Comparison of ENCODE assay signal across 2 cellular contexts in the genomic region with DNA sequence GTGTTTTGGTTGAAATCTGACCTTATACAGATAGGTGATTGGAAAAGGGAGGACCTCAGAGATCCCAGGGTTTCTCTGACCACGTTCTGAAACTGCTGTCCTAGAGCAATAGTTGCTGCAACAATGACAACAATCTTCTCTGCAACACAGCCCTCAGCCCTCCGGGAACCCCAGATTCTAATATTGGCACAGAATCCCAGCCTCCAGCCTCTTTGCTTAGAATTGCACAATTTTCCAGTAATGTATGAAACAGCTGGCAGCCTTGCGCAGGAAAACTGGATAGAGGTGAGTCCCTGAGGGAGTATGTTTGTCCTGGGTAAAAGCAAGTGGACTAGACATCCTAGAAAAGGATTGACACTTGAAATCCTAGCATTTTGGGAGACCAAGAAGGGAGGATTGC.
TF ChIP-seq lines count a peak whose summit lies in the region.

No MANE protein-coding gene starts in this region.

TF ChIP-seq in IMR-90, 13 proteins besides CTCF, POLR2A, EP300 and RAD21:
- TF ChIP-seq MXI1 (IDR thresholded peaks at IDR 0.05; ENCODE audit: borderline replicate concordance, low read depth, low read length): no peak
- TF ChIP-seq, protein P1, sequence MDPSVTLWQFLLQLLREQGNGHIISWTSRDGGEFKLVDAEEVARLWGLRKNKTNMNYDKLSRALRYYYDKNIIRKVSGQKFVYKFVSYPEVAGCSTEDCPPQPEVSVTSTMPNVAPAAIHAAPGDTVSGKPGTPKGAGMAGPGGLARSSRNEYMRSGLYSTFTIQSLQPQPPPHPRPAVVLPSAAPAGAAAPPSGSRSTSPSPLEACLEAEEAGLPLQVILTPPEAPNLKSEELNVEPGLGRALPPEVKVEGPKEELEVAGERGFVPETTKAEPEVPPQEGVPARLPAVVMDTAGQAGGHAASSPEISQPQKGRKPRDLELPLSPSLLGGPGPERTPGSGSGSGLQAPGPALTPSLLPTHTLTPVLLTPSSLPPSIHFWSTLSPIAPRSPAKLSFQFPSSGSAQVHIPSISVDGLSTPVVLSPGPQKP (IDR thresholded peaks at IDR 0.05; ENCODE audit: borderline replicate concordance, low read depth, low read length): no peak
- peak; percentile 64 for TF ChIP-seq CEBPB (IDR thresholded peaks at IDR 0.05; ENCODE audit: low read depth, low read length)

TF ChIP-seq in HepG2, 621 proteins besides CTCF, POLR2A, EP300 and RAD21 (continues in another document):
- no peak for TF ChIP-seq CREM (IDR thresholded peaks at IDR 0.05)
- TF ChIP-seq CREM (CRISPR knock-in tag; IDR thresholded peaks at IDR 0.05): no peak
- peak; percentile 74 for TF ChIP-seq CEBPG (CRISPR knock-in tag; IDR thresholded peaks at IDR 0.05)
- TF ChIP-seq, protein P2, sequence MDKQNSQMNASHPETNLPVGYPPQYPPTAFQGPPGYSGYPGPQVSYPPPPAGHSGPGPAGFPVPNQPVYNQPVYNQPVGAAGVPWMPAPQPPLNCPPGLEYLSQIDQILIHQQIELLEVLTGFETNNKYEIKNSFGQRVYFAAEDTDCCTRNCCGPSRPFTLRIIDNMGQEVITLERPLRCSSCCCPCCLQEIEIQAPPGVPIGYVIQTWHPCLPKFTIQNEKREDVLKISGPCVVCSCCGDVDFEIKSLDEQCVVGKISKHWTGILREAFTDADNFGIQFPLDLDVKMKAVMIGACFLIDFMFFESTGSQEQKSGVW (CRISPR knock-in tag; IDR thresholded peaks at IDR 0.05; ENCODE audit: borderline replicate concordance): no peak
- no peak for TF ChIP-seq SOX13 (IDR thresholded peaks at IDR 0.05)
- peak in 1 of 2 experiments; percentile 31; a peak in 1 of 4 replicates for TF ChIP-seq SOX13 (CRISPR knock-in tag; conservative IDR thresholded peaks at IDR 0.05 in 1 of 2, IDR thresholded peaks at IDR 0.05 in 1 of 2)
- TF ChIP-seq, protein P3, sequence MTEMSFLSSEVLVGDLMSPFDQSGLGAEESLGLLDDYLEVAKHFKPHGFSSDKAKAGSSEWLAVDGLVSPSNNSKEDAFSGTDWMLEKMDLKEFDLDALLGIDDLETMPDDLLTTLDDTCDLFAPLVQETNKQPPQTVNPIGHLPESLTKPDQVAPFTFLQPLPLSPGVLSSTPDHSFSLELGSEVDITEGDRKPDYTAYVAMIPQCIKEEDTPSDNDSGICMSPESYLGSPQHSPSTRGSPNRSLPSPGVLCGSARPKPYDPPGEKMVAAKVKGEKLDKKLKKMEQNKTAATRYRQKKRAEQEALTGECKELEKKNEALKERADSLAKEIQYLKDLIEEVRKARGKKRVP (CRISPR knock-in tag; IDR thresholded peaks at IDR 0.05): peak in 1 of 2 experiments; percentile 61; a peak in 2 of 4 replicates
- TF ChIP-seq CSRNP1 (CRISPR knock-in tag; IDR thresholded peaks at IDR 0.05): no peak
- no peak for TF ChIP-seq AFF4 (CRISPR knock-in tag; IDR thresholded peaks at IDR 0.05)
- TF ChIP-seq NFKBIZ (CRISPR knock-in tag; IDR thresholded peaks at IDR 0.05): 0 out of 2 replicates have a peak, but pooled peaks have one; percentile 73
- peak; percentile 39 for TF ChIP-seq BCL6 (CRISPR knock-in tag; IDR thresholded peaks at IDR 0.05)
- peak; percentile 53 for TF ChIP-seq FOSL2 (CRISPR knock-in tag; IDR thresholded peaks at IDR 0.05)
- no peak for TF ChIP-seq ATRX (CRISPR knock-in tag; IDR thresholded peaks at IDR 0.05; ENCODE audit: borderline replicate concordance)
- no peak for TF ChIP-seq ZBTB10 (CRISPR knock-in tag; IDR thresholded peaks at IDR 0.05; ENCODE audit: borderline replicate concordance)
- TF ChIP-seq ZNF225 (CRISPR knock-in tag; IDR thresholded peaks at IDR 0.05): no peak
- no peak for TF ChIP-seq ZSCAN31 (CRISPR knock-in tag; IDR thresholded peaks at IDR 0.05; ENCODE audit: low read depth)
- TF ChIP-seq NFE2L1 (CRISPR knock-in tag; IDR thresholded peaks at IDR 0.05; ENCODE audit: borderline replicate concordance): no peak
- no peak for TF ChIP-seq SUZ12 (IDR thresholded peaks at IDR 0.05; ENCODE audit: low read depth, low read length)
- TF ChIP-seq, protein P4, sequence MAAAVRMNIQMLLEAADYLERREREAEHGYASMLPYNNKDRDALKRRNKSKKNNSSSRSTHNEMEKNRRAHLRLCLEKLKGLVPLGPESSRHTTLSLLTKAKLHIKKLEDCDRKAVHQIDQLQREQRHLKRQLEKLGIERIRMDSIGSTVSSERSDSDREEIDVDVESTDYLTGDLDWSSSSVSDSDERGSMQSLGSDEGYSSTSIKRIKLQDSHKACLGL (CRISPR knock-in tag; IDR thresholded peaks at IDR 0.05): no peak
- no peak for TF ChIP-seq SOX6 (IDR thresholded peaks at IDR 0.05)
- 0 out of 2 replicates have a peak, but pooled peaks have one; percentile 24 for TF ChIP-seq SOX6 (CRISPR knock-in tag; IDR thresholded peaks at IDR 0.05)
- peak; percentile 95 for TF ChIP-seq CEBPB (IDR thresholded peaks at IDR 0.05; ENCODE audit: borderline replicate concordance, low read depth, low read length)
- no peak for TF ChIP-seq MEIS2 (CRISPR knock-in tag; IDR thresholded peaks at IDR 0.05)
- TF ChIP-seq ZSCAN5A (CRISPR knock-in tag; IDR thresholded peaks at IDR 0.05; ENCODE audit: borderline replicate concordance): no peak
- TF ChIP-seq BCLAF1 (IDR thresholded peaks at IDR 0.05): no peak
- no peak for TF ChIP-seq SMARCE1 (IDR thresholded peaks at IDR 0.05; ENCODE audit: borderline replicate concordance)
- TF ChIP-seq KAT8 (CRISPR knock-in tag; IDR thresholded peaks at IDR 0.05): no peak
- TF ChIP-seq ZNF83 (CRISPR knock-in tag; IDR thresholded peaks at IDR 0.05; ENCODE audit: borderline replicate concordance): no peak
- TF ChIP-seq RFXAP (CRISPR knock-in tag; IDR thresholded peaks at IDR 0.05; ENCODE audit: borderline replicate concordance): no peak
- no peak for TF ChIP-seq CC2D1A (CRISPR knock-in tag; IDR thresholded peaks at IDR 0.05)
- no peak for TF ChIP-seq ZNF292 (CRISPR knock-in tag; IDR thresholded peaks at IDR 0.05; ENCODE audit: borderline replicate concordance, low read depth)
- TF ChIP-seq, protein P5, sequence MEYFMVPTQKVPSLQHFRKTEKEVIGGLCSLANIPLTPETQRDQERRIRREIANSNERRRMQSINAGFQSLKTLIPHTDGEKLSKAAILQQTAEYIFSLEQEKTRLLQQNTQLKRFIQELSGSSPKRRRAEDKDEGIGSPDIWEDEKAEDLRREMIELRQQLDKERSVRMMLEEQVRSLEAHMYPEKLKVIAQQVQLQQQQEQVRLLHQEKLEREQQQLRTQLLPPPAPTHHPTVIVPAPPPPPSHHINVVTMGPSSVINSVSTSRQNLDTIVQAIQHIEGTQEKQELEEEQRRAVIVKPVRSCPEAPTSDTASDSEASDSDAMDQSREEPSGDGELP (IDR thresholded peaks at IDR 0.05; ENCODE audit: borderline replicate concordance, low read depth): peak; percentile 64; the same call in 1 of the 2 replicates
- TF ChIP-seq RXRA (CRISPR knock-in tag; IDR thresholded peaks at IDR 0.05): no peak
- TF ChIP-seq TFDP2 (CRISPR knock-in tag; IDR thresholded peaks at IDR 0.05): no peak
- TF ChIP-seq MTA1 (CRISPR knock-in tag; IDR thresholded peaks at IDR 0.05; ENCODE audit: borderline replicate concordance): no peak
- TF ChIP-seq KLF15 (CRISPR knock-in tag; IDR thresholded peaks at IDR 0.05; ENCODE audit: borderline replicate concordance): no peak
- TF ChIP-seq MATR3 (CRISPR knock-in tag; IDR thresholded peaks at IDR 0.05): no peak
- no peak for TF ChIP-seq ZNF350 (CRISPR knock-in tag; IDR thresholded peaks at IDR 0.05; ENCODE audit: borderline replicate concordance, low read depth)
- peak; percentile 53; the same call in 1 of the 2 replicates for TF ChIP-seq GATAD2A (CRISPR knock-in tag; IDR thresholded peaks at IDR 0.05)
- TF ChIP-seq CBX5 (CRISPR knock-in tag; IDR thresholded peaks at IDR 0.05; ENCODE audit: borderline replicate concordance): no peak
- peak; percentile 55; the same call in 1 of the 2 replicates for TF ChIP-seq SMAD3 (CRISPR knock-in tag; IDR thresholded peaks at IDR 0.05)
- no peak for TF ChIP-seq GATAD1 (CRISPR knock-in tag; IDR thresholded peaks at IDR 0.05)
